ENCODE assay signal across 1 cellular context in the genomic region with DNA sequence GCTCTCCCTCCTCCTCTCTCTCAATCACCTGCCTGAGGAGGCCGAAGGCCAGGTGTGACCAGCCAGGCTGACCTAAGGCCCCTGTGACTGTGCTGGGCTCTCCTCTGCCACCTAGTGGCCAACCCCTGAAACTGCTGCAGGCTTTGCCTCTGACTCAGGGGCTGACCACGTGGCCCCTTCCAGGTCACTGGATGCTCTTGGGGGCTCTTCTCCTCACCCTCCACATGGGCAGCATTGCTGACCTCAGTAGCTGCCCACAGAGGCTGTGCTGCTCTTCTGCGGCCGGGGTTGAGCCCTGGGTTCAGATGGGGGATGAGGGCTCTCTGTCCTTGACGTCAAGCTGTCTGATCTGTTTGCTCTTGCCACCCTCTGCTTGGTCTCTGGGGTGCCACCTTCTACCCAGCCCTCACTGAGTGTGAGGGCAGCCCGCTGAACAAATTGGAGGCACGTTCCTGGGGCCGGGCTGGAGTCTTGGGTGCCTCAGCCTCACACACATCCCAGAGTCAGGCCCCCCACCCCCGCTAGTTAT.
A peak's percentile ranks its signal among the peaks of the same experiment; 100 is the strongest.
TF ChIP-seq lines count a peak whose summit lies in the region.

No MANE protein-coding gene starts in this region.

TF ChIP-seq in H1, 55 proteins besides CTCF, POLR2A, EP300 and RAD21 (continued from another document):
- TF ChIP-seq HDAC2 (IDR thresholded peaks at IDR 0.05; ENCODE audit: borderline replicate concordance in 1 of 2, low read depth in 2 of 2, low read length in 2 of 2): no peak; a peak in 1 of 4 replicates
- TF ChIP-seq BCL11A (IDR thresholded peaks at IDR 0.05; ENCODE audit: low read depth in 2 of 2, low read length in 2 of 2): no peak
- no peak for TF ChIP-seq RBBP5 (IDR thresholded peaks at IDR 0.05; ENCODE audit: borderline replicate concordance, low read depth, low read length)
- TF ChIP-seq TEAD4 (IDR thresholded peaks at IDR 0.05; ENCODE audit: low read depth, low read length): no peak
- no peak for TF ChIP-seq TAF7 (optimal IDR thresholded peaks at IDR 0.05; ENCODE audit: borderline replicate concordance, low read depth, low read length)
- no peak for TF ChIP-seq TBP (IDR thresholded peaks at IDR 0.05; ENCODE audit: low read depth, low read length)
- no peak for TF ChIP-seq HDAC6 (IDR thresholded peaks at IDR 0.05; ENCODE audit: low read depth, low read length)
- no peak for TF ChIP-seq SUZ12 (IDR thresholded peaks at IDR 0.05; ENCODE audit: low read length)
- TF ChIP-seq, protein P1, sequence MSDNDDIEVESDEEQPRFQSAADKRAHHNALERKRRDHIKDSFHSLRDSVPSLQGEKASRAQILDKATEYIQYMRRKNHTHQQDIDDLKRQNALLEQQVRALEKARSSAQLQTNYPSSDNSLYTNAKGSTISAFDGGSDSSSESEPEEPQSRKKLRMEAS (IDR thresholded peaks at IDR 0.05): peak; percentile 96
- TF ChIP-seq SP4 (IDR thresholded peaks at IDR 0.05; ENCODE audit: low read length): no peak
- no peak for TF ChIP-seq CEBPB (IDR thresholded peaks at IDR 0.05; ENCODE audit: low read depth, low read length)
- TF ChIP-seq RNF2 (IDR thresholded peaks at IDR 0.05; ENCODE audit: borderline replicate concordance, low read depth, low read length, missing control alignments, poor library complexity, severe bottlenecking): no peak
- TF ChIP-seq GABPA (IDR thresholded peaks at IDR 0.05; ENCODE audit: borderline replicate concordance, insufficient read depth, low read length): no peak
- TF ChIP-seq NRF1 (IDR thresholded peaks at IDR 0.05; ENCODE audit: low read depth, low read length): no peak
- no peak for TF ChIP-seq KDM1A (IDR thresholded peaks at IDR 0.05; ENCODE audit: borderline replicate concordance, low read length)
- no peak for TF ChIP-seq SRF (IDR thresholded peaks at IDR 0.05; ENCODE audit: low read depth, low read length)
- TF ChIP-seq YY1 (IDR thresholded peaks at IDR 0.05; ENCODE audit: low read depth, low read length): no peak; the same call in 1 of the 2 replicates
- no peak for TF ChIP-seq SP2 (IDR thresholded peaks at IDR 0.05; ENCODE audit: low read length)
- TF ChIP-seq RXRA (IDR thresholded peaks at IDR 0.05; ENCODE audit: insufficient read depth, low read depth, low read length): no peak
- no peak for TF ChIP-seq SIN3A (conservative IDR thresholded peaks at IDR 0.05 in 1 of 2, IDR thresholded peaks at IDR 0.05 in 1 of 2; ENCODE audit: low read depth in 1 of 2, low read length in 2 of 2)
- TF ChIP-seq SIX5 (IDR thresholded peaks at IDR 0.05; ENCODE audit: low read depth, low read length): no peak
- TF ChIP-seq, protein P2, sequence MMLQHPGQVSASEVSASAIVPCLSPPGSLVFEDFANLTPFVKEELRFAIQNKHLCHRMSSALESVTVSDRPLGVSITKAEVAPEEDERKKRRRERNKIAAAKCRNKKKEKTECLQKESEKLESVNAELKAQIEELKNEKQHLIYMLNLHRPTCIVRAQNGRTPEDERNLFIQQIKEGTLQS (IDR thresholded peaks at IDR 0.05; ENCODE audit: insufficient read depth, low read depth, low read length): peak; percentile 90
- no peak for TF ChIP-seq NANOG (IDR thresholded peaks at IDR 0.05; ENCODE audit: insufficient read depth, low read depth, low read length, poor library complexity, severe bottlenecking)
- TF ChIP-seq ZNF274 (IDR thresholded peaks at IDR 0.05; ENCODE audit: borderline replicate concordance, extremely low read depth, low read length): no peak
- TF ChIP-seq FOSL1 (IDR thresholded peaks at IDR 0.05; ENCODE audit: insufficient read depth, low read depth, low read length): no peak
- no peak for TF ChIP-seq SP1 (IDR thresholded peaks at IDR 0.05; ENCODE audit: low read depth, low read length)
- no peak for TF ChIP-seq KDM5A (IDR thresholded peaks at IDR 0.05; ENCODE audit: low read length)
- TF ChIP-seq, protein P3, sequence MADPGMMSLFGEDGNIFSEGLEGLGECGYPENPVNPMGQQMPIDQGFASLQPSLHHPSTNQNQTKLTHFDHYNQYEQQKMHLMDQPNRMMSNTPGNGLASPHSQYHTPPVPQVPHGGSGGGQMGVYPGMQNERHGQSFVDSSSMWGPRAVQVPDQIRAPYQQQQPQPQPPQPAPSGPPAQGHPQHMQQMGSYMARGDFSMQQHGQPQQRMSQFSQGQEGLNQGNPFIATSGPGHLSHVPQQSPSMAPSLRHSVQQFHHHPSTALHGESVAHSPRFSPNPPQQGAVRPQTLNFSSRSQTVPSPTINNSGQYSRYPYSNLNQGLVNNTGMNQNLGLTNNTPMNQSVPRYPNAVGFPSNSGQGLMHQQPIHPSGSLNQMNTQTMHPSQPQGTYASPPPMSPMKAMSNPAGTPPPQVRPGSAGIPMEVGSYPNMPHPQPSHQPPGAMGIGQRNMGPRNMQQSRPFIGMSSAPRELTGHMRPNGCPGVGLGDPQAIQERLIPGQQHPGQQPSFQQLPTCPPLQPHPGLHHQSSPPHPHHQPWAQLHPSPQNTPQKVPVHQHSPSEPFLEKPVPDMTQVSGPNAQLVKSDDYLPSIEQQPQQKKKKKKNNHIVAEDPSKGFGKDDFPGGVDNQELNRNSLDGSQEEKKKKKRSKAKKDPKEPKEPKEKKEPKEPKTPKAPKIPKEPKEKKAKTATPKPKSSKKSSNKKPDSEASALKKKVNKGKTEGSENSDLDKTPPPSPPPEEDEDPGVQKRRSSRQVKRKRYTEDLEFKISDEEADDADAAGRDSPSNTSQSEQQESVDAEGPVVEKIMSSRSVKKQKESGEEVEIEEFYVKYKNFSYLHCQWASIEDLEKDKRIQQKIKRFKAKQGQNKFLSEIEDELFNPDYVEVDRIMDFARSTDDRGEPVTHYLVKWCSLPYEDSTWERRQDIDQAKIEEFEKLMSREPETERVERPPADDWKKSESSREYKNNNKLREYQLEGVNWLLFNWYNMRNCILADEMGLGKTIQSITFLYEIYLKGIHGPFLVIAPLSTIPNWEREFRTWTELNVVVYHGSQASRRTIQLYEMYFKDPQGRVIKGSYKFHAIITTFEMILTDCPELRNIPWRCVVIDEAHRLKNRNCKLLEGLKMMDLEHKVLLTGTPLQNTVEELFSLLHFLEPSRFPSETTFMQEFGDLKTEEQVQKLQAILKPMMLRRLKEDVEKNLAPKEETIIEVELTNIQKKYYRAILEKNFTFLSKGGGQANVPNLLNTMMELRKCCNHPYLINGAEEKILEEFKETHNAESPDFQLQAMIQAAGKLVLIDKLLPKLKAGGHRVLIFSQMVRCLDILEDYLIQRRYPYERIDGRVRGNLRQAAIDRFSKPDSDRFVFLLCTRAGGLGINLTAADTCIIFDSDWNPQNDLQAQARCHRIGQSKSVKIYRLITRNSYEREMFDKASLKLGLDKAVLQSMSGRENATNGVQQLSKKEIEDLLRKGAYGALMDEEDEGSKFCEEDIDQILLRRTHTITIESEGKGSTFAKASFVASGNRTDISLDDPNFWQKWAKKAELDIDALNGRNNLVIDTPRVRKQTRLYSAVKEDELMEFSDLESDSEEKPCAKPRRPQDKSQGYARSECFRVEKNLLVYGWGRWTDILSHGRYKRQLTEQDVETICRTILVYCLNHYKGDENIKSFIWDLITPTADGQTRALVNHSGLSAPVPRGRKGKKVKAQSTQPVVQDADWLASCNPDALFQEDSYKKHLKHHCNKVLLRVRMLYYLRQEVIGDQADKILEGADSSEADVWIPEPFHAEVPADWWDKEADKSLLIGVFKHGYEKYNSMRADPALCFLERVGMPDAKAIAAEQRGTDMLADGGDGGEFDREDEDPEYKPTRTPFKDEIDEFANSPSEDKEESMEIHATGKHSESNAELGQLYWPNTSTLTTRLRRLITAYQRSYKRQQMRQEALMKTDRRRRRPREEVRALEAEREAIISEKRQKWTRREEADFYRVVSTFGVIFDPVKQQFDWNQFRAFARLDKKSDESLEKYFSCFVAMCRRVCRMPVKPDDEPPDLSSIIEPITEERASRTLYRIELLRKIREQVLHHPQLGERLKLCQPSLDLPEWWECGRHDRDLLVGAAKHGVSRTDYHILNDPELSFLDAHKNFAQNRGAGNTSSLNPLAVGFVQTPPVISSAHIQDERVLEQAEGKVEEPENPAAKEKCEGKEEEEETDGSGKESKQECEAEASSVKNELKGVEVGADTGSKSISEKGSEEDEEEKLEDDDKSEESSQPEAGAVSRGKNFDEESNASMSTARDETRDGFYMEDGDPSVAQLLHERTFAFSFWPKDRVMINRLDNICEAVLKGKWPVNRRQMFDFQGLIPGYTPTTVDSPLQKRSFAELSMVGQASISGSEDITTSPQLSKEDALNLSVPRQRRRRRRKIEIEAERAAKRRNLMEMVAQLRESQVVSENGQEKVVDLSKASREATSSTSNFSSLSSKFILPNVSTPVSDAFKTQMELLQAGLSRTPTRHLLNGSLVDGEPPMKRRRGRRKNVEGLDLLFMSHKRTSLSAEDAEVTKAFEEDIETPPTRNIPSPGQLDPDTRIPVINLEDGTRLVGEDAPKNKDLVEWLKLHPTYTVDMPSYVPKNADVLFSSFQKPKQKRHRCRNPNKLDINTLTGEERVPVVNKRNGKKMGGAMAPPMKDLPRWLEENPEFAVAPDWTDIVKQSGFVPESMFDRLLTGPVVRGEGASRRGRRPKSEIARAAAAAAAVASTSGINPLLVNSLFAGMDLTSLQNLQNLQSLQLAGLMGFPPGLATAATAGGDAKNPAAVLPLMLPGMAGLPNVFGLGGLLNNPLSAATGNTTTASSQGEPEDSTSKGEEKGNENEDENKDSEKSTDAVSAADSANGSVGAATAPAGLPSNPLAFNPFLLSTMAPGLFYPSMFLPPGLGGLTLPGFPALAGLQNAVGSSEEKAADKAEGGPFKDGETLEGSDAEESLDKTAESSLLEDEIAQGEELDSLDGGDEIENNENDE (IDR thresholded peaks at IDR 0.05; ENCODE audit: insufficient replicate concordance, low read length): no peak
- TF ChIP-seq SIRT6 (IDR thresholded peaks at IDR 0.05; ENCODE audit: low read length): no peak
- TF ChIP-seq KDM4A (IDR thresholded peaks at IDR 0.05; ENCODE audit: low read depth, low read length, severe bottlenecking): no peak
- TF ChIP-seq CHD1 (IDR thresholded peaks at IDR 0.05; ENCODE audit: low read depth, low read length): no peak
- TF ChIP-seq CHD2 (IDR thresholded peaks at IDR 0.05; ENCODE audit: low read length): no peak
- no peak for TF ChIP-seq BACH1 (IDR thresholded peaks at IDR 0.05; ENCODE audit: low read length)
- TF ChIP-seq JUN (IDR thresholded peaks at IDR 0.05; ENCODE audit: low read depth, low read length): no peak
- TF ChIP-seq MAFK (IDR thresholded peaks at IDR 0.05; ENCODE audit: low read depth, low read length): no peak
- TF ChIP-seq BRCA1 (IDR thresholded peaks at IDR 0.05; ENCODE audit: low read depth, low read length): no peak
- TF ChIP-seq, protein P4, sequence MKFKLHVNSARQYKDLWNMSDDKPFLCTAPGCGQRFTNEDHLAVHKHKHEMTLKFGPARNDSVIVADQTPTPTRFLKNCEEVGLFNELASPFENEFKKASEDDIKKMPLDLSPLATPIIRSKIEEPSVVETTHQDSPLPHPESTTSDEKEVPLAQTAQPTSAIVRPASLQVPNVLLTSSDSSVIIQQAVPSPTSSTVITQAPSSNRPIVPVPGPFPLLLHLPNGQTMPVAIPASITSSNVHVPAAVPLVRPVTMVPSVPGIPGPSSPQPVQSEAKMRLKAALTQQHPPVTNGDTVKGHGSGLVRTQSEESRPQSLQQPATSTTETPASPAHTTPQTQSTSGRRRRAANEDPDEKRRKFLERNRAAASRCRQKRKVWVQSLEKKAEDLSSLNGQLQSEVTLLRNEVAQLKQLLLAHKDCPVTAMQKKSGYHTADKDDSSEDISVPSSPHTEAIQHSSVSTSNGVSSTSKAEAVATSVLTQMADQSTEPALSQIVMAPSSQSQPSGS (IDR thresholded peaks at IDR 0.05; ENCODE audit: low read length): no peak
- TF ChIP-seq EZH2 (IDR thresholded peaks at IDR 0.05; ENCODE audit: low read depth, low read length, severe bottlenecking): no peak
- no peak for TF ChIP-seq RFX5 (IDR thresholded peaks at IDR 0.05; ENCODE audit: borderline replicate concordance, low read depth, low read length)
- TF ChIP-seq, protein P5, sequence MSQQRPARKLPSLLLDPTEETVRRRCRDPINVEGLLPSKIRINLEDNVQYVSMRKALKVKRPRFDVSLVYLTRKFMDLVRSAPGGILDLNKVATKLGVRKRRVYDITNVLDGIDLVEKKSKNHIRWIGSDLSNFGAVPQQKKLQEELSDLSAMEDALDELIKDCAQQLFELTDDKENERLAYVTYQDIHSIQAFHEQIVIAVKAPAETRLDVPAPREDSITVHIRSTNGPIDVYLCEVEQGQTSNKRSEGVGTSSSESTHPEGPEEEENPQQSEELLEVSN (IDR thresholded peaks at IDR 0.05): peak; percentile 92
- peak; percentile 73 for TF ChIP-seq JUND (IDR thresholded peaks at IDR 0.05; ENCODE audit: low read length)
- TF ChIP-seq POU5F1 (IDR thresholded peaks at IDR 0.05; ENCODE audit: low read depth, low read length): no peak
- TF ChIP-seq SAP30 (IDR thresholded peaks at IDR 0.05; ENCODE audit: insufficient read depth, insufficient replicate concordance, low read length): no peak
- no peak for TF ChIP-seq POLR2AphosphoS5 (IDR thresholded peaks at IDR 0.05; ENCODE audit: low read depth, low read length)
- no peak for TF ChIP-seq TAF1 (IDR thresholded peaks at IDR 0.05; ENCODE audit: low read depth, low read length)
- no peak for TF ChIP-seq PHF8 (conservative IDR thresholded peaks at IDR 0.05; ENCODE audit: low read depth, low read length)
- TF ChIP-seq, protein P6, sequence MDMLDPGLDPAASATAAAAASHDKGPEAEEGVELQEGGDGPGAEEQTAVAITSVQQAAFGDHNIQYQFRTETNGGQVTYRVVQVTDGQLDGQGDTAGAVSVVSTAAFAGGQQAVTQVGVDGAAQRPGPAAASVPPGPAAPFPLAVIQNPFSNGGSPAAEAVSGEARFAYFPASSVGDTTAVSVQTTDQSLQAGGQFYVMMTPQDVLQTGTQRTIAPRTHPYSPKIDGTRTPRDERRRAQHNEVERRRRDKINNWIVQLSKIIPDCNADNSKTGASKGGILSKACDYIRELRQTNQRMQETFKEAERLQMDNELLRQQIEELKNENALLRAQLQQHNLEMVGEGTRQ (IDR thresholded peaks at IDR 0.05; ENCODE audit: low read length): peak; percentile 88
- no peak for TF ChIP-seq ASH2L (IDR thresholded peaks at IDR 0.05; ENCODE audit: low read length)
- no peak for TF ChIP-seq CTBP2 (IDR thresholded peaks at IDR 0.05; ENCODE audit: borderline replicate concordance, insufficient read depth, insufficient read length, low read length)
- no peak for TF ChIP-seq GTF2F1 (IDR thresholded peaks at IDR 0.05; ENCODE audit: borderline replicate concordance, low read depth, low read length)
- peak; percentile 73; the same call in 1 of the 2 replicates for TF ChIP-seq TCF12 (IDR thresholded peaks at IDR 0.05; ENCODE audit: low read depth, low read length)
- TF ChIP-seq CBX8 (IDR thresholded peaks at IDR 0.05; ENCODE audit: borderline replicate concordance, low read depth, low read length): no peak
- TF ChIP-seq EGR1 (IDR thresholded peaks at IDR 0.05; ENCODE audit: borderline replicate concordance, low read depth, low read length): no peak
- TF ChIP-seq CREB1 (IDR thresholded peaks at IDR 0.05): 0 out of 2 replicates have a peak, but pooled peaks have one; percentile 29
